ENCODE assay signal across 26 cellular contexts in the genomic region with DNA sequence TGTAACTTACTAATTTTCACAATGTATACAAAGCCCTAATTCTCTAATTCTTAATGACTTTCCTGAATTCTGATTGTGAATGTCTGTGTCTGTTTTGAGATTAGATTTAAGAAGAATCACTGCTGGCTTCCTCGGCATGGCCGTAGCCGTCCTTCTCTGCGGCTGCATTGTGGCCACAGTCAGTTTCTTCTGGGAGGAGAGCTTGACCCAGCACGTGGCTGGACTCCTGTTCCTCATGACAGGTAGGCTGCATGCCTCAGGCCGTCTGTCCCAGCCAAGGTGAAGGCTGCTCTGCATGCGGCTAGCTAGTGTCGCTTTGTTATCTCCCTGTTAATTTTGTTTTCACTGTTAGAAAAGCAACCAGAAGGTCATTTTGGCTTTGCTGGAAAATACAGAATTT.
"Had no signal": no experiment of that assay in that cellular context is flagged by ENCODE, and none has a peak within 500 bp of the region (broad histone marks: within the 10 kb centered on the region; RNA-seq: fewer than 3 reads in every experiment).

No MANE protein-coding gene starts in this region.

- H3K4me1 ChIP-seq: stomach, suprapubic skin, testis, thyroid gland, tibial artery, tibial nerve, transverse colon, upper lobe of left lung, upper lobe of right lung, uterus, vagina had no signal

- FAIRE-seq: urothelium cell line had no signal

- H3K9me3 ChIP-seq: suprapubic skin, testis, thoracic aorta, thyroid gland, upper lobe of right lung, vagina had no signal

- H3K36me3 ChIP-seq: stomach, suprapubic skin, thoracic aorta, thyroid gland, tibial artery, tibial nerve, transverse colon, upper lobe of left lung, upper lobe of right lung, uterus, vagina had no signal

- H3K27ac ChIP-seq: stomach, suprapubic skin, testis, thoracic aorta, thyroid gland, tibial artery, tibial nerve, transverse colon, upper lobe of left lung, upper lobe of right lung, uterus, vagina had no signal

- ATAC-seq: stimulated activated effector memory CD8-positive, alpha-beta T cell treated with anti-CD3 and anti-CD28 coated beads, Interleukin-12 subunit alpha, Interleukin-12 subunit beta, amount 100 ng/mL, for 72 hours; stimulated activated memory B cell treated with anti-CD40 and anti-IgM and Interleukin-4, amounts not matched to agents 10 μg/mL and 1 μg/mL and 100 μg/mL, for 72 hours; stimulated activated naive B cell treated with anti-CD40 and anti-IgM and Interleukin-4, amounts not matched to agents 10 μg/mL and 1 μg/mL and 100 μg/mL, for 72 hours; stimulated activated naive CD8-positive, alpha-beta T cell treated with anti-CD3 and anti-CD28 coated beads, Interleukin-15, amount 100 ng/mL, for 72 hours; stimulated activated naive CD8-positive, alpha-beta T cell treated with anti-CD3 and anti-CD28 coated beads, Interleukin-15, Interleukin-2, amounts not matched to agents 100 U/mL and 50 U/mL, for 24 hours; upper lobe of right lung had no signal

- DNase-seq: stimulated activated CD4-positive, alpha-beta T cell treated with anti-CD3 and anti-CD28 coated beads, Interleukin-2, amount 100 ng/mL, for 48 hours; stimulated activated CD4-positive, alpha-beta T cell treated with anti-CD3 and anti-CD28 coated beads, Interleukin-4, amount 100 ng/mL, for 1 hour; stimulated activated CD4-positive, alpha-beta T cell treated with anti-CD3 and anti-CD28 coated beads, Interleukin-4, amount 100 ng/mL, for 24 hours; stimulated activated CD4-positive, alpha-beta T cell treated with anti-CD3 and anti-CD28 coated beads, Interleukin-4, amount 100 ng/mL, for 4 hours; stimulated activated CD8-positive, alpha-beta memory T cell treated with anti-CD3 and anti-CD28 coated beads, Interleukin-4, amount 100 ng/mL, for 48 hours; stimulated activated naive B cell treated with anti-CD40 and anti-IgM and Interleukin-4, amounts not matched to agents 10 μg/mL and 1 μg/mL and 100 μg/mL, for 72 hours; stimulated activated naive CD4-positive, alpha-beta T cell; stimulated activated naive CD4-positive, alpha-beta T cell treated with Interleukin-2 at 50 U/mL for 16 hours; stimulated activated naive CD8-positive, alpha-beta T cell treated with anti-CD3 and anti-CD28 coated beads, Interleukin-15, amount 100 ng/mL, for 72 hours; stimulated activated naive CD8-positive, alpha-beta T cell treated with anti-CD3 and anti-CD28 coated beads, Interleukin-15, Interleukin-2, amounts not matched to agents 100 U/mL and 50 U/mL, for 24 hours; stomach; testis; thyroid gland; tibial artery; transverse colon; trophoblast cell; upper lobe of left lung; upper lobe of right lung; uterus had no signal

- H3K27me3 ChIP-seq: stomach, testis, thyroid gland, tibial artery, tibial nerve, transverse colon, upper lobe of left lung, upper lobe of right lung, uterus, vagina had no signal

- H3K4me3 ChIP-seq: stomach, suprapubic skin, testis, thoracic aorta, thyroid gland, tibial artery, tibial nerve, transverse colon, upper lobe of left lung, upper lobe of right lung, uterus, vagina had no signal
